In genomic region chr11:121421149-121421906, GRCh38 we compare ENCODE assay signal across 16 cellular contexts. TPM values are rescaled to one million over a fixed set of nuclear protein-coding genes. Genes with fewer than 3 reads are reported as not detected.
DNase-seq lines count a peak whose midpoint lies in the region; ATAC-seq and TF ChIP-seq lines count a peak whose summit lies in the region.
"Had no signal": no experiment of that assay in that cellular context is flagged by ENCODE, and none has a peak within 500 bp of the region (broad histone marks: within the 10 kb centered on the region; RNA-seq: fewer than 3 reads in every experiment).

No MANE protein-coding gene starts in this region.

- no peaks in the 10 kb centered on the region for H3F3A ChIP-seq in PC-3 (ENCODE audit: low read length, unreplicated experiment)

- peak overlapping the region; percentile 18 for H3K4me3 Mint-ChIP-seq in CD4-positive, alpha-beta T cell

- no peak for TF ChIP-seq CTCF in CD4-positive, alpha-beta T cell (IDR thresholded peaks at IDR 0.05)
- TF ChIP-seq CTCF in GM12875 (IDR thresholded peaks at IDR 0.05; ENCODE audit: borderline replicate concordance, insufficient read depth, low read depth, low read length) (0 out of 2 replicates have a peak, but pooled peaks have one; percentile 2), PC-3 (conservative IDR thresholded peaks at IDR 0.05; ENCODE audit: low read depth, low read length) (peak; percentile 43; the same call in 1 of the 2 replicates), Peyer's patch (IDR thresholded peaks at IDR 0.05) (no peak)

- intact Hi-C loops in CD4-positive, alpha-beta T cell (cut with DNase I, micrococcal nuclease), result loop anchor here in 1 of 2 experiments (2.0 to 10.0 kb wide), 2 partner anchors 27 to 97 kb away; no protein-coding TSS in a partner anchor
- intact Hi-C loops in PC-3 (cut with micrococcal nuclease), result no loop called here

- no peaks in the 10 kb centered on the region for H3K9me3 ChIP-seq in CD4-positive, alpha-beta T cell (ENCODE audit: control insufficient read depth, low read length)
- no peaks in the 10 kb centered on the region for H3K9me3 ChIP-seq in PC-3 (ENCODE audit: low read length)
- H3K9me3 ChIP-seq in Peyer's patch, result no peaks in the 10 kb centered on the region
- H3K9me3 ChIP-seq: MG63, right atrium auricular region had no signal

- no peaks in the 10 kb centered on the region for H3K27me3 ChIP-seq in CD4-positive, alpha-beta T cell (ENCODE audit: control insufficient read depth, insufficient read depth, low read length)
- H3K27me3 ChIP-seq in PC-3 (ENCODE audit: low read length), result no peaks in the 10 kb centered on the region
- H3K27me3 ChIP-seq in mesendoderm (ENCODE audit: insufficient read depth, low read length, poor library complexity), result no peaks in the 10 kb centered on the region
- no peaks in the 10 kb centered on the region for H3K27me3 ChIP-seq in Peyer's patch
- H3K27me3 ChIP-seq: MG63, right atrium auricular region had no signal

- H3K4me2 ChIP-seq in PC-3 (ENCODE audit: low read length), result no peak overlapping the region
- H3K4me2 ChIP-seq in mesendoderm (ENCODE audit: low read length), result no peak overlapping the region

- H3K9me3 Mint-ChIP-seq in CD4-positive, alpha-beta T cell, result peaks cover 5% of the 10 kb centered on the region

- H3K4me1 Mint-ChIP-seq in CD4-positive, alpha-beta T cell (ENCODE audit: low read depth), result peaks cover 88% of the 10 kb centered on the region

- H4K5ac ChIP-seq in mesendoderm (ENCODE audit: low read length), result no peak overlapping the region

- H3K27ac Mint-ChIP-seq in CD4-positive, alpha-beta T cell, result peak overlapping the region; percentile 89

- no peak overlapping the region for H2BK5ac ChIP-seq in mesendoderm (ENCODE audit: low read length)

- CTCF ChIA-PET in CD4-positive, alpha-beta T cell (lab: Charles Lee), result interaction anchor here (0.6 to 1.4 kb wide), 2 partner anchors 12 to 80 kb away, joined by 3 read pairs; no protein-coding TSS in a partner anchor
- CTCF ChIA-PET in PC-3 (lab: Charles Lee), result interaction anchor here (1.0 kb wide), 2 partner anchors 26 to 100 kb away, joined by 3 to 4 read pairs; no protein-coding TSS in a partner anchor

- TF ChIP-seq POLR2A in Peyer's patch (IDR thresholded peaks at IDR 0.05), result no peak

- no peaks in the 10 kb centered on the region for H3K9me2 ChIP-seq in PC-3 (replicated peaks; ENCODE audit: low read length)

- H3K36me3 Mint-ChIP-seq in CD4-positive, alpha-beta T cell (ENCODE audit: low read depth), result no peaks in the 10 kb centered on the region

- H3K79me2 ChIP-seq in PC-3 (ENCODE audit: low read length) (no peaks in the 10 kb centered on the region), mesendoderm (ENCODE audit: control insufficient read depth, insufficient read depth, low read length) (no peaks in the 10 kb centered on the region)

- no peak overlapping the region for H2BK120ac ChIP-seq in mesendoderm (ENCODE audit: low read depth, low read length)

- H3K27me3 Mint-ChIP-seq in CD4-positive, alpha-beta T cell, result no peaks in the 10 kb centered on the region

- H3K79me1 ChIP-seq in mesendoderm (ENCODE audit: low read length), result no peaks in the 10 kb centered on the region

- no peak overlapping the region for H3K27ac ChIP-seq in CD4-positive, alpha-beta T cell (ENCODE audit: low read depth, low read length)
- H3K27ac ChIP-seq in PC-3 (ENCODE audit: low read length), result no peak overlapping the region
- no peak overlapping the region for H3K27ac ChIP-seq in mesendoderm (ENCODE audit: low read depth, low read length)
- H3K27ac ChIP-seq in Peyer's patch, result no peak overlapping the region
- H3K27ac ChIP-seq: foreskin keratinocyte, right atrium auricular region had no signal

- BruUV-seq in PC-3 (replicated peaks; lab: Mats Ljungman, UMichigan), result no TSS peak

- no peak for ATAC-seq in CD4-positive, alpha-beta T cell (ENCODE audit: poor library complexity)
- ATAC-seq in PC-3 (peak; percentile 68), HG02763 (IDR thresholded peaks at IDR 0.05; ENCODE audit: unreplicated experiment) (no peak), HG03039 (IDR thresholded peaks at IDR 0.05; ENCODE audit: unreplicated experiment) (no peak)
- ATAC-seq: foreskin keratinocyte, Right ventricle myocardium inferior had no signal

- no peak overlapping the region for H3K9ac ChIP-seq in PC-3 (ENCODE audit: low read length)
- H3K9ac ChIP-seq in mesendoderm (ENCODE audit: low read length), result no peak overlapping the region

- H3K23ac ChIP-seq in mesendoderm (ENCODE audit: low read length), result no peak overlapping the region

- no peaks in the 10 kb centered on the region for H3K36me3 ChIP-seq in PC-3 (ENCODE audit: low read depth, low read length)
- no peaks in the 10 kb centered on the region for H3K36me3 ChIP-seq in mesendoderm (ENCODE audit: control insufficient read depth, insufficient read depth, low read length)
- H3K36me3 ChIP-seq in Peyer's patch, result no peaks in the 10 kb centered on the region
- H3K36me3 ChIP-seq: MG63, right atrium auricular region had no signal

- no peak for DNase-seq in CD4-positive, alpha-beta T cell
- DNase-seq in PC-3 (peak; percentile 71), mesendoderm (peak; percentile 18), Peyer's patch (no peak)
- DNase-seq: activated T-cell treated with anti-CD3 and anti-CD28 coated beads, Interleukin-2, amount 50 U/mL, for 1 hour; aorta; DMS 273 treated with DMSO at 0.1 percent for 48 hours; foreskin keratinocyte; MG63; NCI-H345; substantia nigra had no signal

- no peak overlapping the region for H3K56ac ChIP-seq in mesendoderm (ENCODE audit: low read length)

- H3K4me3 ChIP-seq in GM12875 (ENCODE audit: low read depth, low read length), result no peak overlapping the region
- no peak overlapping the region for H3K4me3 ChIP-seq in PC-3 (ENCODE audit: low read length)
- H3K4me3 ChIP-seq in mesendoderm (ENCODE audit: low read length), result no peak overlapping the region
- H3K4me3 ChIP-seq in Peyer's patch, result no peak overlapping the region
- H3K4me3 ChIP-seq: MG63, right atrium auricular region had no signal

- H2BK15ac ChIP-seq in mesendoderm (replicated peaks; ENCODE audit: low read depth), result no peak overlapping the region

- no peak overlapping the region for H3K4ac ChIP-seq in mesendoderm (ENCODE audit: low read depth, low read length)

- no peak overlapping the region for H3K18ac ChIP-seq in mesendoderm (ENCODE audit: low read length)

- no peaks in the 10 kb centered on the region for H4K20me1 ChIP-seq in PC-3 (ENCODE audit: low read length)

- no peak overlapping the region for H2AK5ac ChIP-seq in mesendoderm (ENCODE audit: low read length)

- H2AFZ ChIP-seq in PC-3 (ENCODE audit: low read length), result no peak overlapping the region

- H4K8ac ChIP-seq in mesendoderm (ENCODE audit: low read depth, low read length), result no peak overlapping the region

- POLR2A ChIA-PET in CD4-positive, alpha-beta T cell (lab: Charles Lee), result interaction anchor here (1.1 to 7.2 kb wide), 4 partner anchors 11 to 129 kb away, joined by 3 to 128 read pairs (median 4); partner anchors contain the start of genes SC5D, SORL1 and SORL1-AS1
- POLR2A ChIA-PET in PC-3 (lab: Charles Lee; ENCODE audit: unreplicated experiment), result no interaction called here

- whole genome bisulfite sequencing in mesendoderm (ENCODE audit: extremely low coverage, insufficient coverage, low lambda C conversion rate), result no CpG with 5 or more reads among the region's 4 CpGs

- H3K4me1 ChIP-seq in PC-3 (ENCODE audit: insufficient read depth, low read length) (peaks cover 23% of the 10 kb centered on the region), mesendoderm (ENCODE audit: control insufficient read depth, low read depth, low read length) (no peaks in the 10 kb centered on the region), Peyer's patch (peaks cover 0 to 10% (median 0%) of the 10 kb centered on the region in 4 donors)

RNA-seq across cellular contexts. Expression of gene SORL1, which starts 30.8 kb away (rescaled TPM):
- 100 to 1,000 TPM; 235 to 241 TPM for total RNA-seq in CD4-positive, alpha-beta T cell
- 53.7 and 74.5 TPM in 2 replicates for total RNA-seq in PC-3 (2014; rRNA removed)
- polyA plus RNA-seq in mesendoderm (2013, experiment 1 of 2), result 8.8 TPM
- 8.7 TPM for polyA plus RNA-seq in mesendoderm (2013, experiment 2 of 2)
- total RNA-seq in Peyer's patch, result 100 to 1,000 TPM in 3 of 4 donors, 10 to 100 TPM in 1; 52.0 to 282 (median 191) TPM

Comparison
In these comparisons a context has a peak if more than half of its experiments do, and no peak if none do; other contexts are left out.
1. DNase-seq: peak in PC-3 (single experiment) and mesendoderm (single experiment); none in CD4-positive, alpha-beta T cell (0 of 10) and Peyer's patch (0 of 3).
2. CTCF ChIP-seq: peak in GM12875 (single experiment) and PC-3 (single experiment); none in CD4-positive, alpha-beta T cell (single experiment) and Peyer's patch (0 of 6).